In the genomic region with DNA sequence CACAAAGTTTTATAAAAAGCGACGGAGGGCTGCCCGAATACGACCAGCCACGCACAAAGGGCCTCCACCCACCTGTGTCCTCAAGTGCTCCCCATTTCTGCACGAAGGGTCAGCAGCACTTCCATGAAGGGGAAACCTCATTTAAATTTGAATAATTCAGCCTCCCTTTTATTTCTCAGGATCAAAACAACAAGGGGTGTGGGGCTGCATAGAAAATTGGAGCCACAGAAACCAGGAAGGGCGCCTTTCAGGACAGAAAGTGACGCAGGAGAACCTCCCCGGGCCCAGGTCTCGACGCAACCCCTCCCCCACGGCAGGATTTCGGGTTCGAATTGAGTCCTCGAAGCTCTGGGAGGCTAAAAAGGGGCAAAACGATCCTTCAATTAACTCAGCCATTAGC, we compare ENCODE assay signal across 10 cellular contexts. TPM values are rescaled to one million over a fixed set of nuclear protein-coding genes. Genes with fewer than 3 reads are reported as not detected.
DNase-seq lines count a peak whose midpoint lies in the region; ATAC-seq and TF ChIP-seq lines count a peak whose summit lies in the region.
"Had no signal": no experiment of that assay in that cellular context is flagged by ENCODE, and none has a peak within 500 bp of the region (broad histone marks: within the 10 kb centered on the region; RNA-seq: fewer than 3 reads in every experiment).

No MANE protein-coding gene starts in this region.

- H3K4me1 ChIP-seq in colonic mucosa (peaks cover 16% of the 10 kb centered on the region), mucosa of descending colon (ENCODE audit: low read depth) (peaks cover 38% of the 10 kb centered on the region), upper lobe of right lung (peaks cover 39% of the 10 kb centered on the region)

- H3K4me3 ChIP-seq in colonic mucosa (peak overlapping the region; percentile 66), mucosa of descending colon (peak overlapping the region; percentile 15), upper lobe of right lung (peak overlapping the region; percentile 55), brain microvascular endothelial cell (ENCODE audit: low read depth, low read length) (no peak overlapping the region)

- H3K9me3 ChIP-seq in colonic mucosa (no peaks in the 10 kb centered on the region), mucosa of descending colon (no peaks in the 10 kb centered on the region), upper lobe of right lung (no peaks in the 10 kb centered on the region)

- peak overlapping the region; percentile 46 for H3K4me3 Mint-ChIP-seq in activated T-cell treated with anti-CD3 and anti-CD28 coated beads, Interleukin-2, amount 50 U/mL, for 24 hours

- H3K27ac Mint-ChIP-seq in activated T-cell treated with anti-CD3 and anti-CD28 coated beads, Interleukin-2, amount 50 U/mL, for 24 hours, result no peak overlapping the region

- H3K27me3 Mint-ChIP-seq in activated T-cell treated with anti-CD3 and anti-CD28 coated beads, Interleukin-2, amount 50 U/mL, for 24 hours, result peaks cover 43% of the 10 kb centered on the region

- intact Hi-C loops in colonic mucosa (cut with DNase I) (loop anchor here (5.0 kb wide), 1 partner anchor 107 kb away; no protein-coding TSS in a partner anchor), mucosa of descending colon (cut with DNase I, micrococcal nuclease) (no loop called here), upper lobe of right lung (cut with DNase I) (loop anchor here (10.0 kb wide), 1 partner anchor 105 kb away; no protein-coding TSS in a partner anchor)

- no peaks in the 10 kb centered on the region for H3K36me3 ChIP-seq in colonic mucosa
- no peaks in the 10 kb centered on the region for H3K36me3 ChIP-seq in mucosa of descending colon (ENCODE audit: low read depth)
- H3K36me3 ChIP-seq in upper lobe of right lung, result no peaks in the 10 kb centered on the region
- H3K36me3 ChIP-seq in brain microvascular endothelial cell (replicated peaks), result no peaks in the 10 kb centered on the region

- peaks cover 14% of the 10 kb centered on the region for H3K27me3 ChIP-seq in colonic mucosa
- peaks cover 30% of the 10 kb centered on the region for H3K27me3 ChIP-seq in upper lobe of right lung
- H3K27me3 ChIP-seq in brain microvascular endothelial cell (replicated peaks), result no peaks in the 10 kb centered on the region

- no peak for TF ChIP-seq CTCF in colonic mucosa (IDR thresholded peaks at IDR 0.05)
- no peak for TF ChIP-seq CTCF in mucosa of descending colon (IDR thresholded peaks at IDR 0.05)
- TF ChIP-seq CTCF in upper lobe of right lung (IDR thresholded peaks at IDR 0.05), result no peak
- TF ChIP-seq CTCF in brain microvascular endothelial cell (IDR thresholded peaks at IDR 0.05; ENCODE audit: low read depth, low read length, missing control alignments), result no peak

- peak overlapping the region; percentile 85 to 99 for H3K9ac ChIP-seq in colonic mucosa (ENCODE audit: low read depth in 2 of 2, low read length in 2 of 2)

- ATAC-seq in mucosa of descending colon, result no peak
- ATAC-seq in upper lobe of right lung, result no peak
- no peak for ATAC-seq in HG03159 (IDR thresholded peaks at IDR 0.05; ENCODE audit: unreplicated experiment)
- no peak for ATAC-seq in left lobe of liver

- peak overlapping the region; percentile 97 for H3K27ac ChIP-seq in colonic mucosa
- peak overlapping the region; percentile 32 for H3K27ac ChIP-seq in upper lobe of right lung
- no peak overlapping the region for H3K27ac ChIP-seq in brain microvascular endothelial cell

- peaks cover 12% of the 10 kb centered on the region for H3K4me1 Mint-ChIP-seq in activated T-cell treated with anti-CD3 and anti-CD28 coated beads, Interleukin-2, amount 50 U/mL, for 24 hours (ENCODE audit: low read depth)

- H3K9me3 Mint-ChIP-seq in activated T-cell treated with anti-CD3 and anti-CD28 coated beads, Interleukin-2, amount 50 U/mL, for 24 hours, result no peaks in the 10 kb centered on the region

- H3K36me3 Mint-ChIP-seq in activated T-cell treated with anti-CD3 and anti-CD28 coated beads, Interleukin-2, amount 50 U/mL, for 24 hours (ENCODE audit: low read depth), result no peaks in the 10 kb centered on the region

- in situ Hi-C loops in brain microvascular endothelial cell (cut with HindIII; ENCODE audit: low pct_ligation_motif_present, low sequenced_read_pairs), result no loop called here

- no peak for DNase-seq in activated T-cell treated with anti-CD3 and anti-CD28 coated beads, Interleukin-2, amount 50 U/mL, for 24 hours
- no peak for DNase-seq in activated T-cell treated with anti-CD3 and anti-CD28 coated beads, Interleukin-2, amount 50 U/mL, for 1 hour
- DNase-seq in colonic mucosa, result peak; percentile 52
- DNase-seq in mucosa of descending colon, result peak in 2 of 3 donors; percentile 50 to 60
- no peak for DNase-seq in upper lobe of right lung
- no peak for DNase-seq in left lobe of liver (ENCODE audit: low spot score)
- DNase-seq in brain microvascular endothelial cell, result no peak
- DNase-seq: AML-193 had no signal

RNA-seq across cellular contexts. Expression of gene NRARP, which starts 2.1 kb away (rescaled TPM):
- total RNA-seq in colonic mucosa (100 to 1,000 TPM; 120 to 178 TPM), mucosa of descending colon (100 to 1,000 TPM in 2 of 3 donors, 10 to 100 TPM in 1; 61.4 to 171 (median 146) TPM), upper lobe of right lung (21.5 TPM), left lobe of liver (1.3 TPM)

RNA-seq across cellular contexts. Expression of gene TOR4A, which starts 22.4 kb away (rescaled TPM):
- total RNA-seq in colonic mucosa (10 to 100 TPM; 57.1 to 63.9 TPM), mucosa of descending colon (10 to 100 TPM; 23.3 to 48.6 (median 45.3) TPM), upper lobe of right lung (27.4 TPM), left lobe of liver (3.6 TPM)

RNA-seq across cellular contexts. Expression of gene NELFB, which starts 44.8 kb away (rescaled TPM):
- 10 to 100 TPM; 62.1 to 87.1 TPM for total RNA-seq in colonic mucosa
- total RNA-seq in mucosa of descending colon, result 10 to 100 TPM; 52.9 to 66.2 (median 60.5) TPM
- total RNA-seq in upper lobe of right lung, result 47.2 TPM
- total RNA-seq in left lobe of liver, result 22.2 TPM

RNA-seq across cellular contexts. Expression of gene STPG3, which starts 48.9 kb away (rescaled TPM):
- total RNA-seq in colonic mucosa (not detected), mucosa of descending colon (not detected), upper lobe of right lung (not detected), left lobe of liver (not detected)
- total RNA-seq: SK-MEL-5 had no signal

RNA-seq across cellular contexts. Expression of gene TUBB4B, which starts 58.9 kb away (rescaled TPM):
- 100 to 1,000 TPM; 303 to 779 TPM for total RNA-seq in colonic mucosa
- total RNA-seq in mucosa of descending colon, result 100 to 1,000 TPM; 286 to 379 (median 332) TPM
- 191 TPM for total RNA-seq in upper lobe of right lung
- 123 TPM for total RNA-seq in left lobe of liver

Comparison
In these comparisons a context has a peak if more than half of its experiments do, and no peak if none do; other contexts are left out.
1. DNase-seq: peak in colonic mucosa (single experiment) and mucosa of descending colon (2 of 3); none in activated T-cell treated with anti-CD3 and anti-CD28 coated beads, Interleukin-2, amount 50 U/mL, for 24 hours (single experiment), activated T-cell treated with anti-CD3 and anti-CD28 coated beads, Interleukin-2, amount 50 U/mL, for 1 hour (single experiment), upper lobe of right lung (single experiment), left lobe of liver (single experiment) and brain microvascular endothelial cell (single experiment).
2. intact Hi-C loops: an anchor here in colonic mucosa (5.0 kb wide) and upper lobe of right lung (10.0 kb wide); none called in mucosa of descending colon.